Comparison of ENCODE assay signal across 8 cellular contexts in genomic region chr19:5891938-5892771, GRCh38. TPM values are rescaled to one million over a fixed set of nuclear protein-coding genes. Genes with fewer than 3 reads are reported as not detected.
DNase-seq lines count a peak whose midpoint lies in the region; ATAC-seq, FAIRE-seq and TF ChIP-seq lines count a peak whose summit lies in the region.
"Had no signal": no experiment of that assay in that cellular context is flagged by ENCODE, and none has a peak within 500 bp of the region (broad histone marks: within the 10 kb centered on the region; RNA-seq: fewer than 3 reads in every experiment).

No MANE protein-coding gene starts in this region.

- H4K20me1 ChIP-seq in Karpas-422 (ENCODE audit: insufficient read depth, low read depth, low read length) = peaks cover 11% of the 10 kb centered on the region; the same call in 1 of the 2 replicates
- peaks cover 3% of the 10 kb centered on the region; the same call in 1 of the 2 replicates for H4K20me1 ChIP-seq in GM12878 (ENCODE audit: control insufficient read depth, insufficient read depth)

- in situ Hi-C loops in GM12878 (cut with MboI) = no loop called here

- SMC1A ChIA-PET in GM12878 (lab: Charles Lee; ENCODE audit: uncharacterized antibody, unreplicated experiment) = no interaction called here

- H3K79me2 ChIP-seq in Karpas-422 (ENCODE audit: low read length) = no peaks in the 10 kb centered on the region
- H3K79me2 ChIP-seq in GM12878 (ENCODE audit: control insufficient read depth, insufficient read depth, low read length) = no peaks in the 10 kb centered on the region

- intact Hi-C loops in GM12878 (cut with micrococcal nuclease; ENCODE audit: unreplicated experiment) (no loop called here), uterus (cut with DNase I; ENCODE audit: low total_unique reads) (no loop called here)

- BruUV-seq in GM12878 (replicated peaks; lab: Mats Ljungman, UMichigan) = no TSS peak

- H2AFZ ChIP-seq in Karpas-422 (ENCODE audit: low read length) = no peak overlapping the region
- no peak overlapping the region for H2AFZ ChIP-seq in GM12878 (ENCODE audit: control insufficient read depth, low read depth, low read length)

- H3K4me2 ChIP-seq in Karpas-422 (ENCODE audit: low read depth, low read length, poor library complexity, severe bottlenecking) (no peak overlapping the region), GM12878 (ENCODE audit: control insufficient read depth, insufficient read depth) (no peak overlapping the region)

- DNase-seq in GM06990 (ENCODE audit: extremely low read depth, insufficient read length) (no peak), Karpas-422 (peak; percentile 58), GM12878 (ENCODE audit: low read depth, low spot score) (no peak), left kidney (ENCODE audit: low read depth, low spot score) (peak; percentile 91), uterus (no peak), coronary artery (ENCODE audit: low spot score) (no peak)

- peak; percentile 30 for TF ChIP-seq RAD21 in GM12878 (IDR thresholded peaks at IDR 0.05; ENCODE audit: insufficient read depth, low read depth, low read length)

- H3K4me3 ChIP-seq in GM06990 (replicated peaks; ENCODE audit: low read depth, low read length) (no peak overlapping the region), Karpas-422 (ENCODE audit: low read length) (no peak overlapping the region), GM12878 (no peak overlapping the region), uterus (no peak overlapping the region), coronary artery (no peak overlapping the region)

- no peaks in the 10 kb centered on the region for H3K4me1 ChIP-seq in Karpas-422 (ENCODE audit: low read length)
- no peaks in the 10 kb centered on the region for H3K4me1 ChIP-seq in GM12878 (ENCODE audit: control insufficient read depth, insufficient read depth, low read length)
- H3K4me1 ChIP-seq in uterus = peaks cover 0 to 7% of the 10 kb centered on the region in 2 donors

- H3K9me2 ChIP-seq in Karpas-422 (replicated peaks; ENCODE audit: insufficient read depth, low read length) = no peaks in the 10 kb centered on the region

- CTCF ChIA-PET in GM12878 (lab: Yijun Ruan, JAX) = interaction anchor here (0.6 to 1.7 kb wide), 5 partner anchors 10 to 118 kb away, joined by 3 to 8 read pairs (median 5); partner anchors contain the start of gene NRTN

- no peak for TF ChIP-seq EP300 in GM12878 (IDR thresholded peaks at IDR 0.05; ENCODE audit: borderline replicate concordance in 1 of 2, control insufficient read depth in 1 of 2, low read depth in 2 of 2, low read length in 2 of 2)

- RAD21 ChIA-PET in GM12878 (lab: Charles Lee; ENCODE audit: unreplicated experiment) = interaction anchor here (0.6 kb wide), 1 partner anchor 12 kb away, joined by 3 read pairs; the partner anchor contains the start of gene VMAC

- H3K9ac ChIP-seq in Karpas-422 (ENCODE audit: low read length) = no peak overlapping the region
- no peak overlapping the region for H3K9ac ChIP-seq in GM12878 (ENCODE audit: control insufficient read depth, insufficient read depth, low read length)

- no peaks in the 10 kb centered on the region for H3K9me3 ChIP-seq in Karpas-422 (ENCODE audit: low read length)
- H3K9me3 ChIP-seq in GM12878 (replicated peaks; ENCODE audit: control insufficient read depth, insufficient read depth, low read length) = no peaks in the 10 kb centered on the region
- H3K9me3 ChIP-seq in uterus = no peaks in the 10 kb centered on the region

- no peak for FAIRE-seq in GM12878 (lab: Jason Lieb, UNC)

- H3K27me3 ChIP-seq in GM06990 (replicated peaks; ENCODE audit: control insufficient read depth, insufficient read depth, low read length) (no peaks in the 10 kb centered on the region), Karpas-422 (ENCODE audit: low read length) (no peaks in the 10 kb centered on the region), GM12878 (replicated peaks in 1 of 2; ENCODE audit: control insufficient read depth in 2 of 2, insufficient read depth in 2 of 2, low read length in 1 of 2) (no peaks in the 10 kb centered on the region), uterus (no peaks in the 10 kb centered on the region)

- peak; percentile 76 for ATAC-seq in GM12878
- ATAC-seq in GM19397 (IDR thresholded peaks at IDR 0.05; ENCODE audit: unreplicated experiment) = no peak

- H3K27ac ChIP-seq in Karpas-422 (ENCODE audit: low read length) (no peak overlapping the region), GM12878 (ENCODE audit: control insufficient read depth, insufficient read depth) (no peak overlapping the region), uterus (no peak overlapping the region), coronary artery (no peak overlapping the region)

- WGBS in GM12878 (ENCODE audit: insufficient coverage, insufficient replicate concordance, low lambda C conversion rate, missing lambda C conversion rate) = 26% methylated on average over 47 of the region's 48 CpGs

- peaks cover 6% of the 10 kb centered on the region for H3K36me3 ChIP-seq in GM06990 (ENCODE audit: control insufficient read depth, insufficient read depth, low read length)
- no peaks in the 10 kb centered on the region for H3K36me3 ChIP-seq in Karpas-422 (ENCODE audit: insufficient read depth, low read length)
- H3K36me3 ChIP-seq in GM12878 (ENCODE audit: control insufficient read depth in 2 of 2, insufficient read depth in 2 of 2, low read length in 1 of 2) = peaks cover 3 to 11% of the 10 kb centered on the region in 2 experiments; a peak in 3 of 4 replicates
- no peaks in the 10 kb centered on the region for H3K36me3 ChIP-seq in uterus

- TF ChIP-seq CTCF in GM06990 (IDR thresholded peaks at IDR 0.05; ENCODE audit: insufficient read depth, low read length, poor library complexity, severe bottlenecking) (peak; percentile 60), GM12878 (IDR thresholded peaks at IDR 0.05 in 2 of 3, conservative IDR thresholded peaks at IDR 0.05 in 1 of 3; ENCODE audit: control insufficient read depth in 2 of 3, extremely low read depth in 1 of 3, insufficient read depth in 1 of 3, low read depth in 3 of 3, low read length in 3 of 3) (peak; percentile 34 to 67 (median 44)), uterus (IDR thresholded peaks at IDR 0.05) (peak; percentile 42 to 79 (median 52)), coronary artery (IDR thresholded peaks at IDR 0.05) (no peak)

- POLR2A ChIA-PET in GM12878 (lab: Charles Lee) = no interaction called here

- TF ChIP-seq POLR2A in GM12878 (IDR thresholded peaks at IDR 0.05; ENCODE audit: low read depth, low read length) (peak; percentile 48), uterus (IDR thresholded peaks at IDR 0.05) (no peak)

RNA-seq across cellular contexts. Expression of gene NDUFA11, which starts 11.4 kb away (rescaled TPM):
- total RNA-seq in Karpas-422 (2014; rRNA removed; shearing (Covaris generic); ENCODE audit: low replicate concordance) = 217 and 384 TPM in 2 replicates
- total RNA-seq in GM12878 (2013; cell fraction: nucleolus; rRNA removed) = 35.6 and 42.7 TPM in 2 replicates
- total RNA-seq in GM12878 (2014; rRNA removed) = 326 and 388 TPM in 2 replicates
- 164 and 181 TPM in 2 replicates for total RNA-seq in GM12878 (2014; rRNA removed; fragmentation: Illumina TruSeq; extraction: Trizol)
- total RNA-seq in GM12878 (2021) = 306 and 309 TPM in 2 replicates
- polyA plus RNA-seq in GM12878 (2011; ENCODE audit: low read depth) = 166 TPM
- 24.8 and 108 TPM in 2 replicates for polyA plus RNA-seq in GM12878 (2011; rRNA removed)
- polyA plus RNA-seq in GM12878 (2011; cell fraction: cytosol; rRNA removed) = 447 and 630 TPM in 2 replicates
- 193 and 244 TPM in 2 replicates for polyA plus RNA-seq in GM12878 (2011; cell fraction: nucleus; rRNA removed)
- polyA plus RNA-seq in GM12878 (2012) = 189 and 285 TPM in 2 replicates
- 24.2 and 170 TPM in 2 replicates for polyA plus RNA-seq in GM12878 (2014; fragmentation: Illumina TruSeq; extraction: Trizol)
- 100 to 1,000 TPM; 239 to 270 TPM for polyA plus RNA-seq in GM12878 (2014; fragmentation: Nextera tagmentation; extraction: Ambion mirVana)
- polyA plus RNA-seq in GM12878 (2014; rRNA removed) = 343 and 398 TPM in 2 replicates
- 100 to 1,000 TPM; 596 to 600 TPM for polyA plus RNA-seq in GM12878 (2016; fragmentation: Nextera tagmentation; extraction: Ambion mirVana)
- 22.4 and 50.2 TPM in 2 replicates for polyA minus RNA-seq in GM12878 (2011; rRNA and poly(A)+ RNA removed)
- 18.2 and 24.5 TPM in 2 replicates for polyA minus RNA-seq in GM12878 (2011; cell fraction: cytosol; rRNA and poly(A)+ RNA removed)
- polyA minus RNA-seq in GM12878 (2011; cell fraction: nucleus; rRNA and poly(A)+ RNA removed) = 7.6 and 15.5 TPM in 2 replicates
- total RNA-seq in uterus = 100 to 1,000 TPM in 3 of 4 donors, 10 to 100 TPM in 1; 68.7 to 261 (median 150) TPM

RNA-seq across cellular contexts. Expression of gene VMAC, which starts 12.5 kb away (rescaled TPM):
- 8.9 and 19.8 TPM in 2 replicates for total RNA-seq in Karpas-422 (2014; rRNA removed; shearing (Covaris generic); ENCODE audit: low replicate concordance)
- 10.6 and 12.7 TPM in 2 replicates for total RNA-seq in GM12878 (2013; cell fraction: nucleolus; rRNA removed)
- total RNA-seq in GM12878 (2014; rRNA removed) (5.8 and 6.5 TPM in 2 replicates), GM12878 (2014; rRNA removed; fragmentation: Illumina TruSeq; extraction: Trizol) (2.8 and 2.9 TPM in 2 replicates), GM12878 (2021) (3.2 and 3.7 TPM in 2 replicates), uterus (10 to 100 TPM in 1 of 4 donors, 1 to 10 TPM in 3; 2.6 to 10.9 (median 7.1) TPM)
- polyA plus RNA-seq in GM12878 (2011; ENCODE audit: low read depth) = 1.4 TPM
- polyA plus RNA-seq in GM12878 (2011; rRNA removed) (1.3 and 1.4 TPM in 2 replicates), GM12878 (2014; fragmentation: Illumina TruSeq; extraction: Trizol) (1.1 and 2.0 TPM in 2 replicates), GM12878 (2014; fragmentation: Nextera tagmentation; extraction: Ambion mirVana) (under 1 TPM; 0.18 to 0.27 TPM), GM12878 (2014; rRNA removed) (6.8 and 7.3 TPM in 2 replicates), GM12878 (2016; fragmentation: Nextera tagmentation; extraction: Ambion mirVana) (1 to 10 TPM; 1.5 to 1.6 TPM)
- 2.6 and 3.9 TPM in 2 replicates for polyA plus RNA-seq in GM12878 (2011; cell fraction: cytosol; rRNA removed)
- polyA plus RNA-seq in GM12878 (2011; cell fraction: nucleus; rRNA removed) = 5.1 and 6.5 TPM in 2 replicates
- 2.6 and 3.0 TPM in 2 replicates for polyA plus RNA-seq in GM12878 (2012)
- 0.59 and 1.3 TPM in 2 replicates for polyA minus RNA-seq in GM12878 (2011; rRNA and poly(A)+ RNA removed)
- polyA minus RNA-seq in GM12878 (2011; cell fraction: cytosol; rRNA and poly(A)+ RNA removed) = 1.0 and 1.1 TPM in 2 replicates
- 1.2 and 2.2 TPM in 2 replicates for polyA minus RNA-seq in GM12878 (2011; cell fraction: nucleus; rRNA and poly(A)+ RNA removed)

RNA-seq across cellular contexts. Expression of gene FUT5, which starts 21.8 kb away (rescaled TPM):
- not detected in 2 replicates for total RNA-seq in Karpas-422 (2014; rRNA removed; shearing (Covaris generic); ENCODE audit: low replicate concordance)
- total RNA-seq in GM12878 (2013; cell fraction: nucleolus; rRNA removed) = 1.1 TPM in 2 replicates
- total RNA-seq in GM12878 (2014; rRNA removed) = not detected in 2 replicates
- not detected in 2 replicates for total RNA-seq in GM12878 (2014; rRNA removed; fragmentation: Illumina TruSeq; extraction: Trizol)
- not detected in 2 replicates for total RNA-seq in GM12878 (2021)
- polyA plus RNA-seq in GM12878 (2011; ENCODE audit: low read depth) = not detected
- polyA plus RNA-seq in GM12878 (2011; rRNA removed) = not detected in 2 replicates
- not detected in 2 replicates for polyA plus RNA-seq in GM12878 (2011; cell fraction: cytosol; rRNA removed)
- not detected in 2 replicates for polyA plus RNA-seq in GM12878 (2011; cell fraction: nucleus; rRNA removed)
- 0.07 TPM in 1 of 2 replicates, not detected in the other for polyA plus RNA-seq in GM12878 (2012)
- polyA plus RNA-seq in GM12878 (2014; fragmentation: Illumina TruSeq; extraction: Trizol) = not detected in 2 replicates
- polyA plus RNA-seq in GM12878 (2014; fragmentation: Nextera tagmentation; extraction: Ambion mirVana) = not detected
- not detected in 2 replicates for polyA plus RNA-seq in GM12878 (2014; rRNA removed)
- polyA plus RNA-seq in GM12878 (2016; fragmentation: Nextera tagmentation; extraction: Ambion mirVana) = not detected
- polyA minus RNA-seq in GM12878 (2011; rRNA and poly(A)+ RNA removed) = not detected in 2 replicates
- polyA minus RNA-seq in GM12878 (2011; cell fraction: cytosol; rRNA and poly(A)+ RNA removed) = not detected in 2 replicates
- polyA minus RNA-seq in GM12878 (2011; cell fraction: nucleus; rRNA and poly(A)+ RNA removed) = 0.12 TPM in 1 of 2 replicates, not detected in the other
- total RNA-seq in uterus = not detected
- total RNA-seq: pulmonary artery endothelial cell had no signal

RNA-seq across cellular contexts. Expression of gene CAPS, which starts 21.9 kb away (rescaled TPM):
- 3.8 and 17.8 TPM in 2 replicates for total RNA-seq in Karpas-422 (2014; rRNA removed; shearing (Covaris generic); ENCODE audit: low replicate concordance)
- total RNA-seq in GM12878 (2013; cell fraction: nucleolus; rRNA removed) = 2.8 and 4.9 TPM in 2 replicates
- total RNA-seq in GM12878 (2014; rRNA removed) (4.9 and 6.0 TPM in 2 replicates), GM12878 (2014; rRNA removed; fragmentation: Illumina TruSeq; extraction: Trizol) (1.8 and 2.4 TPM in 2 replicates), GM12878 (2021) (3.9 and 5.5 TPM in 2 replicates), uterus (10 to 100 TPM in 3 of 4 donors, 1 to 10 TPM in 1; 2.0 to 48.7 (median 12.4) TPM)
- polyA plus RNA-seq in GM12878 (2011; ENCODE audit: low read depth) = 1.8 TPM
- polyA plus RNA-seq in GM12878 (2011; rRNA removed) (1.4 and 1.8 TPM in 2 replicates), GM12878 (2014; fragmentation: Illumina TruSeq; extraction: Trizol) (1.1 and 1.7 TPM in 2 replicates), GM12878 (2014; fragmentation: Nextera tagmentation; extraction: Ambion mirVana) (under 1 TPM; 0.09 to 0.10 TPM), GM12878 (2014; rRNA removed) (6.9 and 8.3 TPM in 2 replicates), GM12878 (2016; fragmentation: Nextera tagmentation; extraction: Ambion mirVana) (1 to 10 TPM; 5.1 to 6.3 TPM)
- 3.5 and 4.9 TPM in 2 replicates for polyA plus RNA-seq in GM12878 (2011; cell fraction: cytosol; rRNA removed)
- 8.3 and 10.2 TPM in 2 replicates for polyA plus RNA-seq in GM12878 (2011; cell fraction: nucleus; rRNA removed)
- polyA plus RNA-seq in GM12878 (2012) = 3.4 and 7.0 TPM in 2 replicates
- 0.29 and 1.6 TPM in 2 replicates for polyA minus RNA-seq in GM12878 (2011; rRNA and poly(A)+ RNA removed)
- polyA minus RNA-seq in GM12878 (2011; cell fraction: cytosol; rRNA and poly(A)+ RNA removed) = 0.31 TPM in 1 of 2 replicates, not detected in the other
- 1.6 and 2.0 TPM in 2 replicates for polyA minus RNA-seq in GM12878 (2011; cell fraction: nucleus; rRNA and poly(A)+ RNA removed)

RNA-seq across cellular contexts. Expression of gene FUT3, which starts 40.9 kb away (rescaled TPM):
- not detected in 2 replicates for total RNA-seq in Karpas-422 (2014; rRNA removed; shearing (Covaris generic); ENCODE audit: low replicate concordance)
- 0.33 TPM in 1 of 2 replicates, not detected in the other for total RNA-seq in GM12878 (2013; cell fraction: nucleolus; rRNA removed)
- not detected in 2 replicates for total RNA-seq in GM12878 (2014; rRNA removed)
- total RNA-seq in GM12878 (2014; rRNA removed; fragmentation: Illumina TruSeq; extraction: Trizol) = not detected in 2 replicates
- total RNA-seq in GM12878 (2021) = 0.31 TPM in 1 of 2 replicates, not detected in the other
- not detected for polyA plus RNA-seq in GM12878 (2011; ENCODE audit: low read depth)
- not detected in 2 replicates for polyA plus RNA-seq in GM12878 (2011; rRNA removed)
- polyA plus RNA-seq in GM12878 (2011; cell fraction: cytosol; rRNA removed) = 0.16 TPM in 1 of 2 replicates, not detected in the other
- 0.34 TPM in 1 of 2 replicates, not detected in the other for polyA plus RNA-seq in GM12878 (2011; cell fraction: nucleus; rRNA removed)
- 0.38 and 0.47 TPM in 2 replicates for polyA plus RNA-seq in GM12878 (2012)
- 0.07 TPM in 1 of 2 replicates, not detected in the other for polyA plus RNA-seq in GM12878 (2014; fragmentation: Illumina TruSeq; extraction: Trizol)
- polyA plus RNA-seq in GM12878 (2014; fragmentation: Nextera tagmentation; extraction: Ambion mirVana) = not detected
- 0.04 and 0.10 TPM in 2 replicates for polyA plus RNA-seq in GM12878 (2014; rRNA removed)
- polyA plus RNA-seq in GM12878 (2016; fragmentation: Nextera tagmentation; extraction: Ambion mirVana) = not detected
- polyA minus RNA-seq in GM12878 (2011; rRNA and poly(A)+ RNA removed) = not detected in 2 replicates
- not detected in 2 replicates for polyA minus RNA-seq in GM12878 (2011; cell fraction: cytosol; rRNA and poly(A)+ RNA removed)
- polyA minus RNA-seq in GM12878 (2011; cell fraction: nucleus; rRNA and poly(A)+ RNA removed) = not detected in 2 replicates
- under 1 TPM in 1 of 4 donors, not detected in 3; 0.29 TPM for total RNA-seq in uterus
- total RNA-seq: pulmonary artery endothelial cell had no signal

Comparison
In these comparisons a context has a peak if more than half of its experiments do, and no peak if none do; other contexts are left out.
1. DNase-seq: peak in Karpas-422 (single experiment) and left kidney (single experiment); none in GM06990 (single experiment), GM12878 (single experiment), uterus (0 of 2) and coronary artery (single experiment).